ENCODE assay signal across 1 cellular context in genomic region chr9:121269030-121269887, GRCh38.
TF ChIP-seq lines count a peak whose summit lies in the region.

No MANE protein-coding gene starts in this region.

TF ChIP-seq in GM23338, 12 proteins besides CTCF, POLR2A, EP300 and RAD21 (continued from another document):
- TF ChIP-seq ZNF462 (CRISPR knock-in tag; IDR thresholded peaks at IDR 0.05) = no peak
- no peak for TF ChIP-seq ZNF114 (CRISPR knock-in tag; IDR thresholded peaks at IDR 0.05)
- TF ChIP-seq ETS1 (IDR thresholded peaks at IDR 0.05) = no peak
- TF ChIP-seq EZH2 (IDR thresholded peaks at IDR 0.05; ENCODE audit: low read depth, unreplicated experiment) = no peak
